Comparison of ENCODE assay signal across 15 cellular contexts in the genomic region with DNA sequence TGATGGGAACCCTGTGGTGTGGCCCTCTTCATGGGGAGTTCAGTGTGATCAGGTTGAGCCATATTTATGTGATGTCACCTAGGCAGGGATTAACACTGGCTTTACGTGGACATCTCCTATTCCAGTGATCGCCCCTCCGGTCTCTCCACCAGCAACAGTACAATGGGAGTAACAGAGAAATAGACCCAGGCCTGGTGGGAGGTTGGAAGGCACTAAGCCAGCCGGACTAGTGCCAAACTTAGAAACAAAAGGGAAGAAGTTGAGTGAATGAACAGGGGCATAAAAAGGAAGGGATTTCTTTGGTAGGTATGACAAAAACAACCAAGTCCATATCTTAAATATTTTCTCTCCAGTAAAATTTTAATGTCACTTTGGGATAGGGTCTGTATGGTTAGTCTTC.
DNase-seq lines count a peak whose midpoint lies in the region; ATAC-seq, FAIRE-seq and TF ChIP-seq lines count a peak whose summit lies in the region.
"Had no signal": no experiment of that assay in that cellular context is flagged by ENCODE, and none has a peak within 500 bp of the region (broad histone marks: within the 10 kb centered on the region; RNA-seq: fewer than 3 reads in every experiment).

No MANE protein-coding gene starts in this region.

- H3K36me3 ChIP-seq in mammary epithelial cell (ENCODE audit: insufficient read depth, low read length), result no peaks in the 10 kb centered on the region
- no peaks in the 10 kb centered on the region for H3K36me3 ChIP-seq in breast epithelium
- no peaks in the 10 kb centered on the region for H3K36me3 ChIP-seq in endothelial cell of umbilical vein (ENCODE audit: control insufficient read depth in 2 of 2, extremely low read depth in 1 of 2, insufficient read depth in 2 of 2, low read length in 2 of 2)
- H3K36me3 ChIP-seq in tibial nerve, result no peaks in the 10 kb centered on the region
- H3K36me3 ChIP-seq: BLaER1 treated with 17β-estradiol and CSF1 and Interleukin-3, amounts not matched to agents 10 nM and 100 nM; Peyer's patch had no signal

- peak overlapping the region; percentile 95 for H3K27ac Mint-ChIP-seq in nephron progenitor cell

- no peak overlapping the region for H3K4me3 ChIP-seq in mammary epithelial cell (replicated peaks in 1 of 3; ENCODE audit: insufficient read depth in 1 of 3, low read depth in 2 of 3, low read length in 3 of 3)
- no peak overlapping the region for H3K4me3 ChIP-seq in breast epithelium
- no peak overlapping the region for H3K4me3 ChIP-seq in endothelial cell of umbilical vein (replicated peaks in 1 of 3; ENCODE audit: insufficient read depth in 1 of 3, low read depth in 1 of 3, low read length in 3 of 3)
- H3K4me3 ChIP-seq in tibial nerve, result no peak overlapping the region
- H3K4me3 ChIP-seq: BLaER1 treated with 17β-estradiol and CSF1 and Interleukin-3, amounts not matched to agents 10 nM and 100 nM; Peyer's patch had no signal

- TF ChIP-seq EP300 in tibial nerve (IDR thresholded peaks at IDR 0.05), result no peak

- CTCF ChIA-PET in mammary epithelial cell (lab: Charles Lee; ENCODE audit: low non-redundant PET) (no interaction called here), endothelial cell of umbilical vein (lab: Charles Lee) (interaction anchor here (0.9 to 1.6 kb wide), 6 partner anchors 17 to 158 kb away, joined by 3 to 7 read pairs (median 4); no protein-coding TSS in a partner anchor)

- dilution Hi-C loops in mammary epithelial cell (cut with HindIII; ENCODE audit: low sequenced_read_pairs) (no loop called here), endothelial cell of umbilical vein (cut with MboI; ENCODE audit: extremely low pct_ligation_motif_present, low sequenced_read_pairs) (no loop called here)

- H3K9ac ChIP-seq in mammary epithelial cell (ENCODE audit: insufficient read depth, low read length), result no peak overlapping the region
- H3K9ac ChIP-seq in endothelial cell of umbilical vein (replicated peaks; ENCODE audit: extremely low read depth, insufficient read depth, low read length), result peak overlapping the region; percentile 73
- H3K9ac ChIP-seq: BLaER1 treated with 17β-estradiol and CSF1 and Interleukin-3, amounts not matched to agents 10 nM and 100 nM had no signal

- H3K4me3 Mint-ChIP-seq in nephron progenitor cell, result peak overlapping the region; percentile 21

- POLR2A ChIA-PET in endothelial cell of umbilical vein (lab: Charles Lee), result no interaction called here

- peaks cover 3% of the 10 kb centered on the region for H3K27me3 Mint-ChIP-seq in nephron progenitor cell (ENCODE audit: low read depth, poor library complexity)

- peak overlapping the region; percentile 58 for H2AFZ ChIP-seq in mammary epithelial cell (ENCODE audit: low read depth, low read length)
- H2AFZ ChIP-seq in endothelial cell of umbilical vein (ENCODE audit: low read depth, low read length), result peak overlapping the region; percentile 21

- H3K9me3 Mint-ChIP-seq in nephron progenitor cell, result peaks cover 27% of the 10 kb centered on the region

- no peak for DNase-seq in mammary epithelial cell
- DNase-seq in breast epithelium (ENCODE audit: low spot score in 2 of 2), result no peak
- peak; percentile 73 for DNase-seq in endothelial cell of umbilical vein (ENCODE audit: low read depth, low spot score)
- DNase-seq in nephron progenitor cell, result no peak
- DNase-seq in tibial nerve (ENCODE audit: low spot score in 2 of 2), result no peak
- DNase-seq in activated naive CD4-positive, alpha-beta T cell (lab: John Stamatoyannopoulos, UW), result no peak
- DNase-seq in activated CD8-positive, alpha-beta memory T cell treated with anti-CD3 and anti-CD28 coated beads, Interleukin-2, amount 50 U/mL, for 4 hours, result no peak
- DNase-seq: H7, Kasumi-1, NCI-H187 treated with DMSO at 0.1 percent for 48 hours, NCI-H82, Peyer's patch had no signal

- H3K27me3 ChIP-seq in mammary epithelial cell (ENCODE audit: insufficient read depth, low read length), result no peaks in the 10 kb centered on the region
- H3K27me3 ChIP-seq in breast epithelium, result no peaks in the 10 kb centered on the region
- no peaks in the 10 kb centered on the region for H3K27me3 ChIP-seq in endothelial cell of umbilical vein (ENCODE audit: control insufficient read depth in 2 of 2, insufficient read depth in 2 of 2, low read length in 2 of 2)
- no peaks in the 10 kb centered on the region for H3K27me3 ChIP-seq in tibial nerve
- H3K27me3 ChIP-seq: BLaER1 treated with 17β-estradiol and CSF1 and Interleukin-3, amounts not matched to agents 10 nM and 100 nM; Peyer's patch had no signal

- H3K4me1 ChIP-seq in mammary epithelial cell (ENCODE audit: insufficient read depth, low read length) (peaks cover 2% of the 10 kb centered on the region), breast epithelium (no peaks in the 10 kb centered on the region), endothelial cell of umbilical vein (ENCODE audit: control insufficient read depth, extremely low read depth, insufficient read depth, low read length) (peaks cover 31% of the 10 kb centered on the region), tibial nerve (peaks cover 0 to 36% (median 15%) of the 10 kb centered on the region in 4 donors)

- TF ChIP-seq POLR2A in breast epithelium (IDR thresholded peaks at IDR 0.05), result no peak
- no peak for TF ChIP-seq POLR2A in endothelial cell of umbilical vein (IDR thresholded peaks at IDR 0.05; ENCODE audit: low read depth, low read length)
- no peak for TF ChIP-seq POLR2A in tibial nerve (IDR thresholded peaks at IDR 0.05)

- peaks cover 30% of the 10 kb centered on the region for H3K36me3 Mint-ChIP-seq in nephron progenitor cell (ENCODE audit: low read depth)

- H3K9me3 ChIP-seq in mammary epithelial cell (replicated peaks; ENCODE audit: insufficient read depth, low read length), result no peaks in the 10 kb centered on the region
- no peaks in the 10 kb centered on the region for H3K9me3 ChIP-seq in breast epithelium
- no peaks in the 10 kb centered on the region for H3K9me3 ChIP-seq in endothelial cell of umbilical vein (replicated peaks; ENCODE audit: control insufficient read depth, insufficient read depth, low read length)
- H3K9me3 ChIP-seq in tibial nerve, result no peaks in the 10 kb centered on the region
- H3K9me3 ChIP-seq: Peyer's patch had no signal

- no peak overlapping the region for H3K27ac ChIP-seq in mammary epithelial cell (ENCODE audit: insufficient read depth, low read depth, low read length)
- no peak overlapping the region for H3K27ac ChIP-seq in breast epithelium
- H3K27ac ChIP-seq in endothelial cell of umbilical vein (ENCODE audit: insufficient read depth, low read depth, low read length), result peak overlapping the region; percentile 84
- peak overlapping the region in 3 of 4 donors; percentile 24 to 64 (median 53) for H3K27ac ChIP-seq in tibial nerve
- H3K27ac ChIP-seq: 22Rv1; BLaER1 treated with 17β-estradiol and CSF1 and Interleukin-3, amounts not matched to agents 10 nM and 100 nM had no signal

- TF ChIP-seq CTCF in mammary epithelial cell (conservative IDR thresholded peaks at IDR 0.05 in 1 of 2, IDR thresholded peaks at IDR 0.05 in 1 of 2; ENCODE audit: extremely low read depth in 1 of 2, insufficient read depth in 1 of 2, low read depth in 1 of 2, low read length in 2 of 2), result no peak
- TF ChIP-seq CTCF in breast epithelium (IDR thresholded peaks at IDR 0.05), result no peak
- TF ChIP-seq CTCF in endothelial cell of umbilical vein (IDR thresholded peaks at IDR 0.05; ENCODE audit: extremely low read depth in 1 of 2, insufficient read depth in 1 of 2, low read depth in 1 of 2, low read length in 2 of 2), result no peak
- TF ChIP-seq CTCF in nephron progenitor cell (IDR thresholded peaks at IDR 0.05), result no peak
- no peak for TF ChIP-seq CTCF in tibial nerve (IDR thresholded peaks at IDR 0.05)

- no peak for ATAC-seq in HG03571 (IDR thresholded peaks at IDR 0.05; ENCODE audit: unreplicated experiment)

- H3K79me2 ChIP-seq in mammary epithelial cell (ENCODE audit: insufficient read depth, low read length), result no peaks in the 10 kb centered on the region
- H3K79me2 ChIP-seq in endothelial cell of umbilical vein (ENCODE audit: control insufficient read depth, insufficient read depth, low read length), result no peaks in the 10 kb centered on the region

- intact Hi-C loops in mammary epithelial cell (cut with micrococcal nuclease), result no loop called here
- intact Hi-C loops in breast epithelium (cut with DNase I; ENCODE audit: low total_unique reads), result no loop called here
- intact Hi-C loops in endothelial cell of umbilical vein (cut with micrococcal nuclease), result loop anchor here (1.0 to 5.0 kb wide), 8 partner anchors 20 to 158 kb away; no protein-coding TSS in a partner anchor

- peaks cover 60% of the 10 kb centered on the region for H3K4me1 Mint-ChIP-seq in nephron progenitor cell

- FAIRE-seq in endothelial cell of umbilical vein (lab: Jason Lieb, UNC), result no peak

- 7% methylated on average over 4 of the region's 4 CpGs for WGBS in mammary epithelial cell (ENCODE audit: low coverage, missing lambda C conversion rate)
- WGBS in tibial nerve, 2 donors, result 38 to 39% methylated on average over 4 of the region's 4 CpGs

- H3K4me2 ChIP-seq in mammary epithelial cell (ENCODE audit: insufficient read depth, low read depth, low read length), result no peak overlapping the region
- peak overlapping the region; percentile 84 for H3K4me2 ChIP-seq in endothelial cell of umbilical vein (ENCODE audit: insufficient read depth, low read length)

- H4K20me1 ChIP-seq in mammary epithelial cell (ENCODE audit: insufficient read depth, low read length), result no peaks in the 10 kb centered on the region
- no peaks in the 10 kb centered on the region for H4K20me1 ChIP-seq in endothelial cell of umbilical vein (replicated peaks; ENCODE audit: control insufficient read depth, extremely low read depth, insufficient read depth, low read length)
- H4K20me1 ChIP-seq: BLaER1 treated with 17β-estradiol and CSF1 and Interleukin-3, amounts not matched to agents 10 nM and 100 nM had no signal

- no peaks in the 10 kb centered on the region for H3K9me1 ChIP-seq in endothelial cell of umbilical vein (replicated peaks; ENCODE audit: control insufficient read depth, extremely low read depth, insufficient read depth, low read length)

- in situ Hi-C loops in mammary epithelial cell (cut with MboI; ENCODE audit: low sequenced_read_pairs in 2 of 2), result no loop called here

- no TSS peak for BruUV-seq in mammary epithelial cell (replicated peaks; lab: Mats Ljungman, UMichigan)
- no TSS peak for BruUV-seq in endothelial cell of umbilical vein (replicated peaks; lab: Mats Ljungman, UMichigan)

TF ChIP-seq in endothelial cell of umbilical vein, 7 proteins besides CTCF, POLR2A, EP300 and RAD21:
- TF ChIP-seq EZH2 (IDR thresholded peaks at IDR 0.05; ENCODE audit: borderline replicate concordance, low read depth, low read length, severe bottlenecking), result no peak
- TF ChIP-seq FOS (IDR thresholded peaks at IDR 0.05; ENCODE audit: borderline replicate concordance, insufficient read depth, low read length), result no peak
- no peak for TF ChIP-seq JUN (IDR thresholded peaks at IDR 0.05; ENCODE audit: borderline replicate concordance, insufficient read depth, insufficient read length, low read depth)
- TF ChIP-seq GATA2 (IDR thresholded peaks at IDR 0.05; ENCODE audit: insufficient read depth, insufficient read length, low read depth, low read length), result no peak
- TF ChIP-seq MYC (IDR thresholded peaks at IDR 0.05; ENCODE audit: low read depth, low read length), result no peak
TF ChIP-seq in endothelial cell of umbilical vein: peak in this region for 0.

Comparison
In these comparisons a context has a peak if more than half of its experiments do, and no peak if none do; other contexts are left out.
1. H3K27ac ChIP-seq: peak in endothelial cell of umbilical vein (single experiment) and tibial nerve (3 of 4); none in mammary epithelial cell (single experiment) and breast epithelium (0 of 2).